ENCODE assay signal across 15 cellular contexts in the genomic region with DNA sequence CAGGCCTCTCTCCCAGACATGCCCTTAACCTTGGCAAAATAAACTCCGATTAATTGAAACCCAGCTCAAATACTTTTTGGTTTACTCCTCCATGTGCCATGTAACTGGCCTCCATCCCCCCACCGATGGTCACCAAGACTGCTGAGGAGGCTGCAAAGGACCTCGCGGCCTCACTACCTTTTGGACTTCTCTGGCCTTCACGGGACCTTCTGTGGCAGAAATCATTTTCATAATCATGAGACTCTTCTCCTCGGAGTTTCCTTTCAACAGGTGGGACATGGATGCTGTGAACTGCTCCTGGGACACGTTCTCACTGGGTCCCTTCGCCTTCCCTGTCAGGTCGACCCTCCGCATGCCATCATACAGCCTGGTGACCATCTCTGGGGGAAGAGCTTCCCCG. TPM values are rescaled to one million over a fixed set of nuclear protein-coding genes. Genes with fewer than 3 reads are reported as not detected.
DNase-seq lines count a peak whose midpoint lies in the region; ATAC-seq and TF ChIP-seq lines count a peak whose summit lies in the region.
"Had no signal": no experiment of that assay in that cellular context is flagged by ENCODE, and none has a peak within 500 bp of the region (broad histone marks: within the 10 kb centered on the region; RNA-seq: fewer than 3 reads in every experiment).

No MANE protein-coding gene starts in this region.

- H3K27ac ChIP-seq in SK-N-SH (ENCODE audit: low read depth in 2 of 2, low read length in 1 of 2) (no peak overlapping the region), gastrocnemius medialis (no peak overlapping the region)
- H3K27ac ChIP-seq: BLaER1, GM23248 had no signal

- peaks cover 4% of the 10 kb centered on the region for H3F3A ChIP-seq in SK-N-SH (replicated peaks; ENCODE audit: insufficient read depth)

- no peak overlapping the region for H3K4me2 ChIP-seq in SK-N-SH
- H3K4me2 ChIP-seq: BLaER1 had no signal

- H3K36me3 ChIP-seq in SK-N-SH (replicated peaks in 1 of 2; ENCODE audit: control insufficient read depth in 1 of 2, insufficient read depth in 2 of 2, low read length in 1 of 2) (peaks cover 50 to 76% of the 10 kb centered on the region in 2 experiments), gastrocnemius medialis (peaks cover 0 to 48% of the 10 kb centered on the region in 2 donors)

- H3K4me1 Mint-ChIP-seq in activated CD8-positive, alpha-beta memory T cell treated with anti-CD3 and anti-CD28 coated beads, Interleukin-2, amount 10 ng/mL, durations not matched to agents 7 days and 5 days = no peaks in the 10 kb centered on the region

- H3K9me3 Mint-ChIP-seq in activated CD8-positive, alpha-beta memory T cell treated with anti-CD3 and anti-CD28 coated beads, Interleukin-2, amount 10 ng/mL, durations not matched to agents 7 days and 5 days (ENCODE audit: low read depth) = peaks cover 11% of the 10 kb centered on the region

- 96% methylated on average over 8 of the region's 11 CpGs for WGBS in SK-N-SH (ENCODE audit: low lambda C conversion rate)

- no peaks in the 10 kb centered on the region for H3K9me3 ChIP-seq in SK-N-SH
- no peaks in the 10 kb centered on the region for H3K9me3 ChIP-seq in gastrocnemius medialis

- no peaks in the 10 kb centered on the region for H4K20me1 ChIP-seq in SK-N-SH (ENCODE audit: insufficient read depth)
- H4K20me1 ChIP-seq: BLaER1 had no signal

- H3K27me3 Mint-ChIP-seq in activated CD8-positive, alpha-beta memory T cell treated with anti-CD3 and anti-CD28 coated beads, Interleukin-2, amount 10 ng/mL, durations not matched to agents 7 days and 5 days = no peaks in the 10 kb centered on the region
- H3K27me3 Mint-ChIP-seq: CD8-positive, alpha-beta memory T cell had no signal

- no peak for TF ChIP-seq EP300 in SK-N-SH (IDR thresholded peaks at IDR 0.05; ENCODE audit: borderline replicate concordance in 1 of 2, low read depth in 1 of 2, low read length in 1 of 2)

- TF ChIP-seq CTCF in SK-N-SH (IDR thresholded peaks at IDR 0.05) (no peak), gastrocnemius medialis (IDR thresholded peaks at IDR 0.05 in 4 of 5, conservative IDR thresholded peaks at IDR 0.05 in 1 of 5) (no peak)

- peaks cover 13% of the 10 kb centered on the region; the same call in 1 of the 2 replicates for H3K79me2 ChIP-seq in SK-N-SH (ENCODE audit: insufficient read depth)

- H3K27ac Mint-ChIP-seq in activated CD8-positive, alpha-beta memory T cell treated with anti-CD3 and anti-CD28 coated beads, Interleukin-2, amount 10 ng/mL, durations not matched to agents 7 days and 5 days = no peak overlapping the region

- intact Hi-C loops in cardiac septum (cut with DNase I) = no loop called here
- intact Hi-C loops in left cardiac atrium (cut with DNase I) = no loop called here
- intact Hi-C loops in gastrocnemius medialis (cut with DNase I; ENCODE audit: low total_unique reads) = no loop called here

- H3K4me1 ChIP-seq in SK-N-SH (ENCODE audit: control insufficient read depth in 1 of 2, insufficient read depth in 2 of 2, low read depth in 1 of 2, low read length in 1 of 2) (no peaks in the 10 kb centered on the region), gastrocnemius medialis (no peaks in the 10 kb centered on the region)
- H3K4me1 ChIP-seq: BLaER1 had no signal

- POLR2A ChIA-PET in SK-N-SH (lab: Yijun Ruan, JAX) = no interaction called here

- H3K27me3 ChIP-seq in SK-N-SH (ENCODE audit: insufficient read depth) (no peaks in the 10 kb centered on the region), gastrocnemius medialis (no peaks in the 10 kb centered on the region)
- H3K27me3 ChIP-seq: BLaER1 had no signal

- no peak overlapping the region for H3K4me3 Mint-ChIP-seq in activated CD8-positive, alpha-beta memory T cell treated with anti-CD3 and anti-CD28 coated beads, Interleukin-2, amount 10 ng/mL, durations not matched to agents 7 days and 5 days
- H3K4me3 Mint-ChIP-seq: CD8-positive, alpha-beta memory T cell had no signal

- CTCF ChIA-PET in activated CD8-positive, alpha-beta memory T cell treated with anti-CD3 and anti-CD28 coated beads, Interleukin-2, amount 10 ng/mL, durations not matched to agents 7 days and 5 days (lab: Charles Lee) = interaction anchor here (0.9 to 2.3 kb wide), 2 partner anchors 11 to 252 kb away, joined by 3 to 5 read pairs; no protein-coding TSS in a partner anchor
- CTCF ChIA-PET in SK-N-SH (lab: Yijun Ruan, JAX) = interaction anchor here (1.0 to 3.0 kb wide), 3 partner anchors 12 to 433 kb away, joined by 3 to 27 read pairs (median 7); no protein-coding TSS in a partner anchor

- no peak for TF ChIP-seq POLR2A in gastrocnemius medialis (IDR thresholded peaks at IDR 0.05)

- H3K4me3 ChIP-seq in SK-N-SH (ENCODE audit: low read depth in 2 of 2, low read length in 1 of 2) = no peak overlapping the region
- H3K4me3 ChIP-seq in gastrocnemius medialis = no peak overlapping the region
- H3K4me3 ChIP-seq: BLaER1, GM23248 had no signal

- no peak for ATAC-seq in activated CD8-positive, alpha-beta memory T cell treated with anti-CD3 and anti-CD28 coated beads, Interleukin-2, amount 10 ng/mL, durations not matched to agents 7 days and 5 days
- ATAC-seq in left cardiac atrium (no peak), gastrocnemius medialis (no peak)

- H3K9ac ChIP-seq in SK-N-SH = no peak overlapping the region
- H3K9ac ChIP-seq: BLaER1, GM23248 had no signal

- peak; percentile 19 for DNase-seq in activated CD8-positive, alpha-beta memory T cell treated with anti-CD3 and anti-CD28 coated beads, Interleukin-2, amount 10 ng/mL, durations not matched to agents 7 days and 5 days
- no peak for DNase-seq in activated CD8-positive, alpha-beta memory T cell treated with anti-CD3 and anti-CD28 coated beads, Interleukin-2, amount 50 U/mL, for 4 hours
- peak; percentile 35 for DNase-seq in cardiac septum (ENCODE audit: low spot score)
- DNase-seq in left cardiac atrium = no peak
- peak; percentile 43 for DNase-seq in mesenteric fat pad (ENCODE audit: low spot score)
- no peak for DNase-seq in SK-N-SH
- DNase-seq in gastrocnemius medialis = no peak
- DNase-seq in NCI-H1417 (lab: John Stamatoyannopoulos, UW) = no peak
- DNase-seq: 8988T; AML-193; CD8-positive, alpha-beta memory T cell; DMS53; GF-D8; GM23248 had no signal

- in situ Hi-C loops in gastrocnemius medialis (cut with MboI; ENCODE audit: low sequenced_read_pairs in 4 of 4) = loop anchor here in 2 of 4 donors (25.0 kb wide), 2 partner anchors 208 to 533 kb away; partner anchors contain the start of genes NECAB2 (in 2 of the 2), OSGIN1 (in 2 of the 2) and WFDC1 (in 2 of the 2)

- no peak for TF ChIP-seq RAD21 in SK-N-SH (IDR thresholded peaks at IDR 0.05; ENCODE audit: low read length)

- no peak overlapping the region for H2AFZ ChIP-seq in SK-N-SH (ENCODE audit: low read depth)
- H2AFZ ChIP-seq: GM23248 had no signal

- peaks cover 74% of the 10 kb centered on the region for H3K36me3 Mint-ChIP-seq in activated CD8-positive, alpha-beta memory T cell treated with anti-CD3 and anti-CD28 coated beads, Interleukin-2, amount 10 ng/mL, durations not matched to agents 7 days and 5 days

- H3K9me2 ChIP-seq in SK-N-SH = no peaks in the 10 kb centered on the region

TF ChIP-seq in SK-N-SH, 30 proteins besides CTCF, POLR2A, EP300 and RAD21:
- TF ChIP-seq FOSL2 (IDR thresholded peaks at IDR 0.05; ENCODE audit: borderline replicate concordance, low read depth) = no peak
- TF ChIP-seq TCF12 (IDR thresholded peaks at IDR 0.05) = no peak
- no peak for TF ChIP-seq USF2 (IDR thresholded peaks at IDR 0.05; ENCODE audit: borderline replicate concordance, low read depth, low read length)
- TF ChIP-seq NRF1 (IDR thresholded peaks at IDR 0.05; ENCODE audit: low read depth, low read length) = no peak
- TF ChIP-seq MXI1 (IDR thresholded peaks at IDR 0.05; ENCODE audit: low read depth, low read length) = no peak
- TF ChIP-seq GABPA (IDR thresholded peaks at IDR 0.05; ENCODE audit: low read depth) = no peak
- TF ChIP-seq YY1 (IDR thresholded peaks at IDR 0.05; ENCODE audit: low read depth) = no peak
- no peak for TF ChIP-seq RXRA (IDR thresholded peaks at IDR 0.05; ENCODE audit: borderline replicate concordance, low read depth)
- no peak for TF ChIP-seq IRF3 (IDR thresholded peaks at IDR 0.05; ENCODE audit: low read depth, low read length)
- TF ChIP-seq JUND (IDR thresholded peaks at IDR 0.05) = no peak

RNA-seq across cellular contexts. Expression of gene MEAK7, which starts 9.0 kb away (rescaled TPM):
- 10 to 100 TPM; 37.9 to 73.9 TPM for total RNA-seq in activated CD8-positive, alpha-beta memory T cell treated with anti-CD3 and anti-CD28 coated beads, Interleukin-2, amount 10 ng/mL, durations not matched to agents 7 days and 5 days
- 8.5 TPM for total RNA-seq in cardiac septum
- total RNA-seq in left cardiac atrium = 1 to 10 TPM; 5.2 to 6.7 TPM
- total RNA-seq in mesenteric fat pad = 11.5 TPM
- 11.9 and 19.0 TPM in 2 replicates for polyA plus RNA-seq in SK-N-SH (2012; rRNA removed)
- polyA plus RNA-seq in SK-N-SH (2012; cell fraction: cytosol; rRNA removed) = 9.7 and 12.5 TPM in 2 replicates
- polyA plus RNA-seq in SK-N-SH (2012; cell fraction: nucleus; rRNA removed) = 23.7 and 24.7 TPM in 2 replicates
- 1 to 10 TPM; 2.6 to 7.1 (median 5.0) TPM for total RNA-seq in gastrocnemius medialis

Comparison
In these comparisons a context has a peak if more than half of its experiments do, and no peak if none do; other contexts are left out.
1. DNase-seq: peak in activated CD8-positive, alpha-beta memory T cell treated with anti-CD3 and anti-CD28 coated beads, Interleukin-2, amount 10 ng/mL, durations not matched to agents 7 days and 5 days (single experiment), cardiac septum (single experiment) and mesenteric fat pad (single experiment); none in activated CD8-positive, alpha-beta memory T cell treated with anti-CD3 and anti-CD28 coated beads, Interleukin-2, amount 50 U/mL, for 4 hours (single experiment), left cardiac atrium (single experiment), SK-N-SH (single experiment), gastrocnemius medialis (0 of 2) and NCI-H1417 (0 of 3).